ENCODE assay signal across 15 cellular contexts in the genomic region with DNA sequence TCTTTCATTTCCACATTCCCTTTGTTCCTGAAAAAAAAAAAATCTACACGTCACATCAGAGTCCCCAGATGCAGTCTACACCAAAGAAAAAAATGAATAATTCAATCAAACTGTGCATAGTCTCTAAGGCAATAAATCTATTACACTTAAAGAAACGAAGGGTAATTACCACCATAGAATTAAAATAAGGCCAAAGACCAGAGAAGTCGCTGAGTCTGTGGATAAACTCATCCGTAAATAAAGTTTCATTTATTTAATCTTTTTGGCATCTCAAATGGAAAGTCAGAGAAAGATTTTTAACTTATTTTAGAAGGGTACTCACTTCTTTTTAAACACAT.
DNase-seq lines count a peak whose midpoint lies in the region; ATAC-seq and TF ChIP-seq lines count a peak whose summit lies in the region.
"Had no signal": no experiment of that assay in that cellular context is flagged by ENCODE, and none has a peak within 500 bp of the region (broad histone marks: within the 10 kb centered on the region; RNA-seq: fewer than 3 reads in every experiment).

No MANE protein-coding gene starts in this region.

- H3K4me3 ChIP-seq in SK-N-MC (peak overlapping the region; percentile 97), endodermal cell (ENCODE audit: low read length) (peak overlapping the region; percentile 14), psoas muscle (no peak overlapping the region), esophagus squamous epithelium (peak overlapping the region in 1 of 4 donors; percentile 55)
- H3K4me3 ChIP-seq: mucosa of descending colon, thyroid gland had no signal

- peaks cover 50% of the 10 kb centered on the region for H3K27me3 Mint-ChIP-seq in activated CD4-positive, alpha-beta T cell treated with anti-CD3 and anti-CD28 coated beads, Interleukin-2, amount 10 ng/mL, durations not matched to agents 24 days and 14 days
- H3K27me3 Mint-ChIP-seq in endodermal cell (ENCODE audit: insufficient read depth): peaks cover 27% of the 10 kb centered on the region
- H3K27me3 Mint-ChIP-seq in progenitor cell of endocrine pancreas: peaks cover 11% of the 10 kb centered on the region

- no peak for TF ChIP-seq CTCF in endodermal cell (conservative IDR thresholded peaks at IDR 0.05)
- no peak for TF ChIP-seq CTCF in progenitor cell of endocrine pancreas (IDR thresholded peaks at IDR 0.05; ENCODE audit: unreplicated experiment)
- no peak for TF ChIP-seq CTCF in psoas muscle (IDR thresholded peaks at IDR 0.05)
- no peak for TF ChIP-seq CTCF in esophagus squamous epithelium (IDR thresholded peaks at IDR 0.05)

- no peaks in the 10 kb centered on the region for H3K9me3 Mint-ChIP-seq in activated CD4-positive, alpha-beta T cell treated with anti-CD3 and anti-CD28 coated beads, Interleukin-2, amount 10 ng/mL, durations not matched to agents 24 days and 14 days
- H3K9me3 Mint-ChIP-seq in endodermal cell (no peaks in the 10 kb centered on the region), progenitor cell of endocrine pancreas (ENCODE audit: low read depth) (no peaks in the 10 kb centered on the region)
- H3K9me3 Mint-ChIP-seq: activated CD4-positive, alpha-beta T cell treated with anti-CD3 and anti-CD28 coated beads, Interleukin-2, amount 10 ng/mL, durations not matched to agents 7 days and 5 days had no signal

- H3K9ac ChIP-seq in SK-N-MC (ENCODE audit: insufficient read length) (peak overlapping the region; percentile 98), endodermal cell (ENCODE audit: extremely low read depth, low read length, poor library complexity, severe bottlenecking) (no peak overlapping the region)

- peaks cover 16% of the 10 kb centered on the region for H3K4me1 Mint-ChIP-seq in activated CD4-positive, alpha-beta T cell treated with anti-CD3 and anti-CD28 coated beads, Interleukin-2, amount 10 ng/mL, durations not matched to agents 24 days and 14 days
- H3K4me1 Mint-ChIP-seq in endodermal cell (peaks cover 16% of the 10 kb centered on the region), progenitor cell of endocrine pancreas (ENCODE audit: low read depth) (peaks cover 22% of the 10 kb centered on the region)

- H3K27ac ChIP-seq in SK-N-MC (peak overlapping the region; percentile 82), endodermal cell (ENCODE audit: low read depth, low read length) (no peak overlapping the region), psoas muscle (no peak overlapping the region), esophagus squamous epithelium (no peak overlapping the region)
- H3K27ac ChIP-seq: thyroid gland had no signal

- H3K9me3 ChIP-seq in SK-N-MC (ENCODE audit: low read depth, low read length) (no peaks in the 10 kb centered on the region), endodermal cell (ENCODE audit: control insufficient read depth, low read length) (no peaks in the 10 kb centered on the region), psoas muscle (no peaks in the 10 kb centered on the region), esophagus squamous epithelium (peaks cover 0 to 4% (median 0%) of the 10 kb centered on the region in 3 donors)
- H3K9me3 ChIP-seq: mucosa of descending colon, thyroid gland had no signal

- TF ChIP-seq POLR2A in esophagus squamous epithelium (IDR thresholded peaks at IDR 0.05): no peak

- H3K36me3 ChIP-seq in SK-N-MC (ENCODE audit: insufficient read depth, low read length) (no peaks in the 10 kb centered on the region), endodermal cell (ENCODE audit: control insufficient read depth, insufficient read depth, low read length) (no peaks in the 10 kb centered on the region), psoas muscle (ENCODE audit: insufficient read depth in 1 of 2, low read depth in 1 of 2) (no peaks in the 10 kb centered on the region), esophagus squamous epithelium (no peaks in the 10 kb centered on the region)
- H3K36me3 ChIP-seq: thyroid gland had no signal

- WGBS in endodermal cell (ENCODE audit: insufficient coverage in 1 of 2, insufficient read length in 1 of 2), 2 experiments: 17 to 30% methylated on average over 3 to 4 of the region's 4 CpGs
- 71 to 77% (median 76%) methylated on average over 4 of the region's 4 CpGs for WGBS in psoas muscle, 3 donors
- 38 to 50% methylated on average over 4 of the region's 4 CpGs for WGBS in esophagus squamous epithelium, 2 donors

- H3K27ac Mint-ChIP-seq in activated CD4-positive, alpha-beta T cell treated with anti-CD3 and anti-CD28 coated beads, Interleukin-2, amount 10 ng/mL, durations not matched to agents 24 days and 14 days: peak overlapping the region; percentile 16
- H3K27ac Mint-ChIP-seq in endodermal cell (no peak overlapping the region), progenitor cell of endocrine pancreas (no peak overlapping the region)
- H3K27ac Mint-ChIP-seq: activated CD4-positive, alpha-beta T cell treated with anti-CD3 and anti-CD28 coated beads, Interleukin-2, amount 10 ng/mL, durations not matched to agents 7 days and 5 days had no signal

- intact Hi-C loops in activated CD4-positive, alpha-beta T cell treated with anti-CD3 and anti-CD28 coated beads, Interleukin-2, amount 10 ng/mL, durations not matched to agents 24 days and 14 days (cut with micrococcal nuclease): loop anchor here (2.0 to 10.0 kb wide), 3 partner anchors 671 to 1110 kb away; no protein-coding TSS in a partner anchor
- intact Hi-C loops in psoas muscle (cut with DNase I) (loop anchor here (5.0 to 10.0 kb wide), 3 partner anchors 670 to 960 kb away; no protein-coding TSS in a partner anchor), esophagus squamous epithelium (cut with DNase I) (loop anchor here (10.0 kb wide), 1 partner anchor 1287 kb away; no protein-coding TSS in a partner anchor)

- no peak for DNase-seq in activated CD4-positive, alpha-beta T cell treated with anti-CD3 and anti-CD28 coated beads, Interleukin-2, amount 10 ng/mL, durations not matched to agents 24 days and 14 days
- DNase-seq in activated CD4-positive, alpha-beta T cell treated with anti-CD3 and anti-CD28 coated beads for 1 hour: no peak
- no peak for DNase-seq in SK-N-MC (ENCODE audit: low read depth, low spot score)
- no peak for DNase-seq in endodermal cell
- no peak for DNase-seq in progenitor cell of endocrine pancreas (ENCODE audit: low spot score, unreplicated experiment)
- no peak for DNase-seq in psoas muscle
- no peak for DNase-seq in esophagus squamous epithelium (lab: John Stamatoyannopoulos, UW)
- DNase-seq: activated CD4-positive, alpha-beta T cell treated with anti-CD3 and anti-CD28 coated beads, Interleukin-2, amount 10 ng/mL, durations not matched to agents 7 days and 5 days; MV-4-11; NCI-H1694; stimulated activated CD4-positive, alpha-beta T cell treated with anti-CD3 and anti-CD28 coated beads, Interleukin-2, amount 100 ng/mL, for 48 hours; stimulated activated naive CD4-positive, alpha-beta T cell; thyroid gland had no signal

- H3K4me1 ChIP-seq in endodermal cell (ENCODE audit: control insufficient read depth, insufficient read depth, low read length) (peaks cover 4% of the 10 kb centered on the region), psoas muscle (no peaks in the 10 kb centered on the region), esophagus squamous epithelium (peaks cover 0 to 33% (median 9%) of the 10 kb centered on the region in 3 donors)

- H3K27me3 ChIP-seq in endodermal cell (ENCODE audit: control insufficient read depth, insufficient read depth, low read length, poor library complexity, severe bottlenecking) (peaks cover 98% of the 10 kb centered on the region), psoas muscle (ENCODE audit: insufficient read depth in 3 of 3, low read length in 2 of 3) (peaks cover 0 to 8% (median 0%) of the 10 kb centered on the region in 3 donors), esophagus squamous epithelium (peaks cover 4 to 98% (median 7%) of the 10 kb centered on the region in 4 donors)
- H3K27me3 ChIP-seq: thyroid gland had no signal

- no peaks in the 10 kb centered on the region for H3K36me3 Mint-ChIP-seq in activated CD4-positive, alpha-beta T cell treated with anti-CD3 and anti-CD28 coated beads, Interleukin-2, amount 10 ng/mL, durations not matched to agents 24 days and 14 days (ENCODE audit: low read depth)
- H3K36me3 Mint-ChIP-seq in endodermal cell (ENCODE audit: low read depth): no peaks in the 10 kb centered on the region
- H3K36me3 Mint-ChIP-seq in progenitor cell of endocrine pancreas (ENCODE audit: insufficient read depth): no peaks in the 10 kb centered on the region

- no peak for ATAC-seq in psoas muscle
- ATAC-seq in GM18502 (IDR thresholded peaks at IDR 0.05; ENCODE audit: poor library complexity, unreplicated experiment): no peak

- H3K4me3 Mint-ChIP-seq in activated CD4-positive, alpha-beta T cell treated with anti-CD3 and anti-CD28 coated beads, Interleukin-2, amount 10 ng/mL, durations not matched to agents 24 days and 14 days: no peak overlapping the region
- H3K4me3 Mint-ChIP-seq in endodermal cell (no peak overlapping the region), progenitor cell of endocrine pancreas (ENCODE audit: low read depth) (peak overlapping the region; percentile 58)
